Comparison of ENCODE assay signal across 1 cellular context in genomic region chr2:85584857-85585780, GRCh38.
TF ChIP-seq lines count a peak whose summit lies in the region.

No MANE protein-coding gene starts in this region.

TF ChIP-seq in K562, 482 proteins besides CTCF, POLR2A, EP300 and RAD21 (continued from another document and continues in another):
- TF ChIP-seq ZMIZ1 (IDR thresholded peaks at IDR 0.05; ENCODE audit: low read depth in 2 of 2, low read length in 2 of 2): 0 out of 4 replicates have a peak, but pooled peaks of 1 of the 2 experiments have one; percentile 41
- TF ChIP-seq ZNF699 (CRISPR knock-in tag; IDR thresholded peaks at IDR 0.05; ENCODE audit: insufficient replicate concordance): no peak
- peak; percentile 34; the same call in 1 of the 2 replicates for TF ChIP-seq ZNF239 (CRISPR knock-in tag; IDR thresholded peaks at IDR 0.05)
- peak; percentile 57 for TF ChIP-seq CREM (IDR thresholded peaks at IDR 0.05; ENCODE audit: low read depth)
- peak; percentile 84; the same call in 1 of the 2 replicates for TF ChIP-seq NCOA1 (IDR thresholded peaks at IDR 0.05; ENCODE audit: low read depth)
- no peak for TF ChIP-seq HNRNPH1 (optimal IDR thresholded peaks at IDR 0.05; ENCODE audit: low read depth, low read length)
- TF ChIP-seq MTA3 (IDR thresholded peaks at IDR 0.05; ENCODE audit: borderline replicate concordance): peak; percentile 89; the same call in 1 of the 2 replicates
- no peak for TF ChIP-seq SIN3A (IDR thresholded peaks at IDR 0.05; ENCODE audit: borderline replicate concordance in 2 of 2, control insufficient read depth in 1 of 2, low read depth in 2 of 2, low read length in 2 of 2)
- TF ChIP-seq NCOR1 (IDR thresholded peaks at IDR 0.05): peak; percentile 74
- TF ChIP-seq SRF (CRISPR knock-in tag; IDR thresholded peaks at IDR 0.05): no peak
- peak; percentile 74 for TF ChIP-seq ETV5 (CRISPR knock-in tag; IDR thresholded peaks at IDR 0.05; ENCODE audit: low read depth)
- TF ChIP-seq ATF3 (IDR thresholded peaks at IDR 0.05): peak; percentile 96
- TF ChIP-seq ATF3 (CRISPR knock-in tag; conservative IDR thresholded peaks at IDR 0.05): peak; percentile 81
- no peak for TF ChIP-seq ARID2 (IDR thresholded peaks at IDR 0.05)
- peak; percentile 60; the same call in 1 of the 2 replicates for TF ChIP-seq THRB (CRISPR knock-in tag; conservative IDR thresholded peaks at IDR 0.05)
- 0 out of 2 replicates have a peak, but pooled peaks have one; percentile 28 for TF ChIP-seq ZNF224 (CRISPR knock-in tag; IDR thresholded peaks at IDR 0.05)
- peak; percentile 57 for TF ChIP-seq NFIC (IDR thresholded peaks at IDR 0.05)
- TF ChIP-seq DPF2 (IDR thresholded peaks at IDR 0.05): peak; percentile 94
- peak; percentile 65; the same call in 1 of the 2 replicates for TF ChIP-seq HBP1 (CRISPR knock-in tag; IDR thresholded peaks at IDR 0.05)
- TF ChIP-seq TBL1XR1 (IDR thresholded peaks at IDR 0.05; ENCODE audit: low read length in 2 of 2): peak in 1 of 2 experiments; percentile 31; a peak in 2 of 4 replicates
- TF ChIP-seq MNT (conservative IDR thresholded peaks at IDR 0.05): peak in 1 of 2 experiments; percentile 39; a peak in 1 of 4 replicates
- 0 out of 2 replicates have a peak, but pooled peaks have one; percentile 46 for TF ChIP-seq HIVEP1 (CRISPR knock-in tag; IDR thresholded peaks at IDR 0.05)
- TF ChIP-seq TAF7 (tag; IDR thresholded peaks at IDR 0.05): no peak
- no peak for TF ChIP-seq CHD4 (IDR thresholded peaks at IDR 0.05; ENCODE audit: insufficient read depth, insufficient replicate concordance, low read depth, low read length, poor library complexity, severe bottlenecking)
- TF ChIP-seq ZBTB7A (IDR thresholded peaks at IDR 0.05; ENCODE audit: borderline replicate concordance, control insufficient read depth, low read depth, low read length): peak; percentile 36; the same call in 1 of the 2 replicates
- 0 out of 4 replicates have a peak, but pooled peaks of 1 of the 2 experiments have one; percentile 28 for TF ChIP-seq MLX (CRISPR knock-in tag; conservative IDR thresholded peaks at IDR 0.05)
- no peak for TF ChIP-seq CBX8 (IDR thresholded peaks at IDR 0.05; ENCODE audit: borderline replicate concordance, extremely low read depth, low read depth, low read length, poor library complexity, severe bottlenecking)
- TF ChIP-seq MYC (IDR thresholded peaks at IDR 0.05; ENCODE audit: low read depth, low read length): 0 out of 2 replicates have a peak, but pooled peaks have one; percentile 21
- TF ChIP-seq MYC (CRISPR knock-in tag; IDR thresholded peaks at IDR 0.05; ENCODE audit: borderline replicate concordance, low read depth): no peak
- peak; percentile 87 to 90 for TF ChIP-seq KDM1A (IDR thresholded peaks at IDR 0.05)
- TF ChIP-seq HMGXB4 (CRISPR knock-in tag; IDR thresholded peaks at IDR 0.05): no peak
- TF ChIP-seq ETV6 (IDR thresholded peaks at IDR 0.05; ENCODE audit: borderline replicate concordance in 1 of 2, low read depth in 2 of 2, low read length in 1 of 2): peak; percentile 98 to 100
- TF ChIP-seq ETV6 (CRISPR knock-in tag; IDR thresholded peaks at IDR 0.05; ENCODE audit: borderline replicate concordance): no peak
- TF ChIP-seq ZNF232 (CRISPR knock-in tag; IDR thresholded peaks at IDR 0.05): no peak
- no peak for TF ChIP-seq ZNF146 (CRISPR knock-in tag; IDR thresholded peaks at IDR 0.05; ENCODE audit: unreplicated experiment)
- peak; percentile 61; the same call in 1 of the 2 replicates for TF ChIP-seq ZKSCAN8 (CRISPR knock-in tag; IDR thresholded peaks at IDR 0.05)
- TF ChIP-seq CREB1 (IDR thresholded peaks at IDR 0.05): no peak
- TF ChIP-seq CREB1 (CRISPR knock-in tag; IDR thresholded peaks at IDR 0.05): peak; percentile 21; the same call in 1 of the 2 replicates
- TF ChIP-seq NEUROD1 (IDR thresholded peaks at IDR 0.05; ENCODE audit: borderline replicate concordance, low read depth, low read length, partially characterized antibody): peak; percentile 60
- peak; percentile 45; the same call in 1 of the 2 replicates for TF ChIP-seq MYNN (IDR thresholded peaks at IDR 0.05)
- TF ChIP-seq MYNN (CRISPR knock-in tag; IDR thresholded peaks at IDR 0.05): no peak
- no peak for TF ChIP-seq BRF2 (IDR thresholded peaks at IDR 0.05; ENCODE audit: borderline replicate concordance, insufficient read depth, insufficient read length)
- peak; percentile 91 for TF ChIP-seq PRDM10 (IDR thresholded peaks at IDR 0.05; ENCODE audit: partially characterized antibody)
- TF ChIP-seq FOSL1 (tag; conservative IDR thresholded peaks at IDR 0.05): peak; percentile 97
- 0 out of 2 replicates have a peak, but pooled peaks have one; percentile 66 for TF ChIP-seq RNF2 (IDR thresholded peaks at IDR 0.05)
- no peak for TF ChIP-seq U2AF1 (optimal IDR thresholded peaks at IDR 0.05; ENCODE audit: low read depth, low read length)
- 0 out of 2 replicates have a peak, but pooled peaks have one; percentile 68 for TF ChIP-seq DMBX1 (CRISPR knock-in tag; IDR thresholded peaks at IDR 0.05; ENCODE audit: borderline replicate concordance)
- TF ChIP-seq NFRKB (IDR thresholded peaks at IDR 0.05; ENCODE audit: low read depth): peak; percentile 56; the same call in 1 of the 2 replicates
- no peak for TF ChIP-seq SRSF1 (IDR thresholded peaks at IDR 0.05; ENCODE audit: low read depth, low read length)
- peak; percentile 39 for TF ChIP-seq FOS (IDR thresholded peaks at IDR 0.05; ENCODE audit: extremely low read depth, insufficient read length)
